ENCODE assay signal across 16 cellular contexts in the genomic region with DNA sequence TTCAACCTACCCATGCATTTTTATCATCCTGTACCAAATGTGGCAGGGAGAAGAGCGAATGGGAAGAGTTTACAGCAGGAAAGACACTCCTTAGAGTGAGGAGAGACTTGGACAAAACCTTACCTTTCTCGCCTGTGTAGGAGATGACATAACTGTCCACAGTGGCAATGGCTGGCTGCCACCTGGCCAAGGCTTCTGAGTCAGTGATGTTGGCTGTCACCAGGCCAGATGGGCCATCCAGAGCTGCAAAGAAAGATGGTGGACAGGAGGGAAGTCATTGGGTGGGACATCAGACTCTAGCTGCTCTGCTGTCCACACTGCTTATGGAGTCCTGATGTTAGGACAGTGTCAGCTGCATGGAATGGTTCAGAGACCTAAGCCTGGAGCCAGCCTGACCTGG.
DNase-seq lines count a peak whose midpoint lies in the region; ATAC-seq and TF ChIP-seq lines count a peak whose summit lies in the region.
"Had no signal": no experiment of that assay in that cellular context is flagged by ENCODE, and none has a peak within 500 bp of the region (broad histone marks: within the 10 kb centered on the region; RNA-seq: fewer than 3 reads in every experiment).

No MANE protein-coding gene starts in this region.

- H3K9ac ChIP-seq in rectal smooth muscle tissue (ENCODE audit: low read length): no peak overlapping the region

- H3K36me3 ChIP-seq in esophagus squamous epithelium (no peaks in the 10 kb centered on the region), rectal smooth muscle tissue (ENCODE audit: control insufficient read depth, insufficient read depth, low read length) (no peaks in the 10 kb centered on the region)

- H3K27ac ChIP-seq in esophagus squamous epithelium: peak overlapping the region in 3 of 4 donors; percentile 3 to 56 (median 54)
- H3K27ac ChIP-seq in rectal smooth muscle tissue (ENCODE audit: low read depth, low read length): peak overlapping the region; percentile 86

- DNase-seq in left ventricle myocardium superior (peak; percentile 32), left cardiac atrium (no peak), esophagus squamous epithelium (lab: John Stamatoyannopoulos, UW) (no peak), medulla oblongata (ENCODE audit: extremely low spot score) (no peak), DMS53 (lab: John Stamatoyannopoulos, UW) (no peak), NOMO-1 (lab: John Stamatoyannopoulos, UW; ENCODE audit: unreplicated experiment in 2 of 2) (no peak)
- DNase-seq in activated T-cell treated with anti-CD3 and anti-CD28 coated beads, Interleukin-2, amount 50 U/mL, for 48 hours: no peak
- DNase-seq: Caco-2, DMS79, Kasumi-1, NCI-H1417 treated with DMSO at 0.1 percent for 48 hours, NCI-H2029, NCI-H510A had no signal

- intact Hi-C loops in left ventricle myocardium superior (cut with micrococcal nuclease): no loop called here
- intact Hi-C loops in left cardiac atrium (cut with DNase I): no loop called here
- intact Hi-C loops in esophagus squamous epithelium (cut with DNase I): no loop called here

- TF ChIP-seq POLR2A in esophagus squamous epithelium (IDR thresholded peaks at IDR 0.05): no peak

- H3K27me3 ChIP-seq in esophagus squamous epithelium (no peaks in the 10 kb centered on the region), rectal smooth muscle tissue (ENCODE audit: control insufficient read depth, insufficient read depth, low read length) (no peaks in the 10 kb centered on the region)

- ATAC-seq in left ventricle myocardium superior (no peak), left cardiac atrium (no peak)
- ATAC-seq: GM12878, HCT116 had no signal

- H3K4me1 ChIP-seq in esophagus squamous epithelium (peaks cover 0 to 31% (median 19%) of the 10 kb centered on the region in 3 donors), rectal smooth muscle tissue (ENCODE audit: control insufficient read depth, insufficient read depth, low read length) (peaks cover 53% of the 10 kb centered on the region)

- no peak for TF ChIP-seq CTCF in esophagus squamous epithelium (IDR thresholded peaks at IDR 0.05)

- no peaks in the 10 kb centered on the region for H3K9me3 ChIP-seq in esophagus squamous epithelium
- H3K9me3 ChIP-seq: Caco-2 had no signal

- 72 to 82% methylated on average over 2 of the region's 2 CpGs for WGBS in esophagus squamous epithelium, 2 donors

- no peak overlapping the region for H3K4me3 ChIP-seq in esophagus squamous epithelium
- no peak overlapping the region for H3K4me3 ChIP-seq in rectal smooth muscle tissue (ENCODE audit: low read length)
- H3K4me3 ChIP-seq: GM12878 had no signal
